ENCODE assay signal across 15 cellular contexts in the genomic region with DNA sequence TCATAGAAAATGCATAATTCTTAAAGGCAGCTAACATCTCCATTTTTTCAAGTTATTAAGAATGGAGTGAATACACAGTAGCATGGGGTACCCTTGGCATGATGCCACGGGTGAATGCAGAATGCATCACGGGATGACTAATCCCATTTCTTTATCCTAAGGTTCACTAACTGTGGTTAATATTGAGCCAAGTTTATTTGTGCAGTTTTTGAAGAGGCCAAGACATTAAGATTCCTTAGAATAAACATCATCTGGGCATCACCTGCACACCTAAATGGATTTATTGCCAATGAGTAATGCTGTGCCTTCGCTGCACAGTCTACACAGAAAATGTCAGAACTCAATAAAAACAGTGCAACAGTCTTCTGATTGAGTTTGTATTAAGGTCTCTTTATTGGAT.
A peak's percentile ranks its signal among the peaks of the same experiment; 100 is the strongest.
DNase-seq lines count a peak whose midpoint lies in the region; ATAC-seq and TF ChIP-seq lines count a peak whose summit lies in the region.
"Had no signal": no experiment of that assay in that cellular context is flagged by ENCODE, and none has a peak within 500 bp of the region (broad histone marks: within the 10 kb centered on the region; RNA-seq: fewer than 3 reads in every experiment).

No MANE protein-coding gene starts in this region.

- POLR2A ChIA-PET in A673 (lab: Charles Lee; ENCODE audit: low non-redundant PET) (no interaction called here), RWPE1 (lab: Yijun Ruan, JAX; ENCODE audit: low non-redundant PET) (no interaction called here)

- H3K4me1 Mint-ChIP-seq in stimulated activated naive B cell treated with anti-CD40 and anti-IgM and Interleukin-4, amounts not matched to agents 10 μg/mL and 1 μg/mL and 100 μg/mL, for 72 hours, result no peaks in the 10 kb centered on the region
- H3K4me1 Mint-ChIP-seq: B cell had no signal

- no peak overlapping the region for H3K4me3 ChIP-seq in A673 (ENCODE audit: low read depth, low read length, poor library complexity, severe bottlenecking)
- H3K4me3 ChIP-seq in HFF-Myc (replicated peaks; ENCODE audit: low read depth, low read length), result no peak overlapping the region
- H3K4me3 ChIP-seq in fibroblast of pulmonary artery (replicated peaks; ENCODE audit: low read depth, low read length), result no peak overlapping the region
- H3K4me3 ChIP-seq in heart right ventricle, result no peak overlapping the region
- H3K4me3 ChIP-seq: mucosa of descending colon, thyroid gland had no signal

- no peaks in the 10 kb centered on the region for H3K9me3 Mint-ChIP-seq in stimulated activated naive B cell treated with anti-CD40 and anti-IgM and Interleukin-4, amounts not matched to agents 10 μg/mL and 1 μg/mL and 100 μg/mL, for 72 hours
- H3K9me3 Mint-ChIP-seq: H9 had no signal

- no peaks in the 10 kb centered on the region for H3K36me3 ChIP-seq in A673 (ENCODE audit: insufficient read depth, low read length, poor library complexity, severe bottlenecking)
- no peaks in the 10 kb centered on the region for H3K36me3 ChIP-seq in heart right ventricle
- H3K36me3 ChIP-seq: thyroid gland had no signal

- H3K27me3 ChIP-seq in A673 (replicated peaks; ENCODE audit: insufficient read depth, low read depth, low read length, poor library complexity) (no peaks in the 10 kb centered on the region), heart right ventricle (no peaks in the 10 kb centered on the region)
- H3K27me3 ChIP-seq: thyroid gland had no signal

- intact Hi-C loops in A673 (cut with micrococcal nuclease; ENCODE audit: unreplicated experiment) (no loop called here), heart right ventricle (cut with DNase I) (no loop called here)

- 73 to 74% methylated on average over 3 of the region's 3 CpGs for WGBS in heart right ventricle, 2 donors

- CTCF ChIA-PET in A673 (lab: Charles Lee) (no interaction called here), RWPE1 (lab: Yijun Ruan, JAX) (no interaction called here)

- no peak overlapping the region for H3K4me3 Mint-ChIP-seq in stimulated activated naive B cell treated with anti-CD40 and anti-IgM and Interleukin-4, amounts not matched to agents 10 μg/mL and 1 μg/mL and 100 μg/mL, for 72 hours
- H3K4me3 Mint-ChIP-seq: B cell, H9 had no signal

- no peak overlapping the region for H3K27ac Mint-ChIP-seq in stimulated activated naive B cell treated with anti-CD40 and anti-IgM and Interleukin-4, amounts not matched to agents 10 μg/mL and 1 μg/mL and 100 μg/mL, for 72 hours
- H3K27ac Mint-ChIP-seq: B cell had no signal

- DNase-seq in A673 (ENCODE audit: low spot score), result peak; percentile 73
- DNase-seq in HFF-Myc (ENCODE audit: extremely low read depth, low read depth), result peak; percentile 70
- peak; percentile 70 for DNase-seq in RWPE1 (ENCODE audit: low spot score)
- DNase-seq in fibroblast of pulmonary artery (ENCODE audit: low read depth), result peak; percentile 69
- no peak for DNase-seq in heart right ventricle
- DNase-seq in SKM-1 (lab: John Stamatoyannopoulos, UW; ENCODE audit: unreplicated experiment), result no peak
- DNase-seq in NCI-H524 treated with DMSO at 0.1 percent for 48 hours (lab: John Stamatoyannopoulos, UW), result no peak
- DNase-seq in stimulated activated naive B cell treated with anti-CD40 and anti-IgM and Interleukin-4, amounts not matched to agents 10 μg/mL and 1 μg/mL and 100 μg/mL, for 72 hours, result no peak
- DNase-seq: activated CD4-positive, alpha-beta T cell treated with anti-CD3 and anti-CD28 coated beads, Interleukin-2, amount 50 U/mL, for 1 hour; activated gamma-delta T cell treated with Interleukin-2 at 50 U/mL for 16 hours; H9; Kasumi-1; mucosa of descending colon had no signal

- no TSS peak for BruUV-seq in A673 (replicated peaks; lab: Mats Ljungman, UMichigan)

- no peaks in the 10 kb centered on the region for H3K27me3 Mint-ChIP-seq in stimulated activated naive B cell treated with anti-CD40 and anti-IgM and Interleukin-4, amounts not matched to agents 10 μg/mL and 1 μg/mL and 100 μg/mL, for 72 hours
- H3K27me3 Mint-ChIP-seq: B cell had no signal

- H3K4me1 ChIP-seq in A673 (ENCODE audit: insufficient read depth, low read length, poor library complexity, severe bottlenecking) (peaks cover 13% of the 10 kb centered on the region), heart right ventricle (no peaks in the 10 kb centered on the region)
- H3K4me1 ChIP-seq: thyroid gland had no signal

- TF ChIP-seq CTCF in A673 (conservative IDR thresholded peaks at IDR 0.05; ENCODE audit: low read depth, low read length) (no peak), HFF-Myc (IDR thresholded peaks at IDR 0.05; ENCODE audit: low read depth, low read length, missing control alignments) (no peak), RWPE1 (conservative IDR thresholded peaks at IDR 0.05; ENCODE audit: low read depth) (no peak), fibroblast of pulmonary artery (IDR thresholded peaks at IDR 0.05; ENCODE audit: low read length, missing control alignments) (no peak), heart right ventricle (IDR thresholded peaks at IDR 0.05) (no peak)

- H3K27ac ChIP-seq in A673 (ENCODE audit: low read depth, low read length, poor library complexity, severe bottlenecking), result no peak overlapping the region
- H3K27ac ChIP-seq in RWPE1, result no peak overlapping the region
- no peak overlapping the region for H3K27ac ChIP-seq in heart right ventricle
- H3K27ac ChIP-seq: thyroid gland had no signal

- H3K36me3 Mint-ChIP-seq in stimulated activated naive B cell treated with anti-CD40 and anti-IgM and Interleukin-4, amounts not matched to agents 10 μg/mL and 1 μg/mL and 100 μg/mL, for 72 hours, result no peaks in the 10 kb centered on the region

- ATAC-seq in heart right ventricle, result no peak
- no peak for ATAC-seq in stimulated activated naive B cell treated with anti-CD40 and anti-IgM and Interleukin-4, amounts not matched to agents 10 μg/mL and 1 μg/mL and 100 μg/mL, for 72 hours (replicated peaks)
- ATAC-seq: mucosa of descending colon had no signal

- no peaks in the 10 kb centered on the region for H3K9me3 ChIP-seq in A673 (ENCODE audit: low read depth, low read length, poor library complexity, severe bottlenecking)
- H3K9me3 ChIP-seq in heart right ventricle, result peaks cover 0 to 3% (median 0%) of the 10 kb centered on the region in 11 donors
- H3K9me3 ChIP-seq: mucosa of descending colon, thyroid gland had no signal

Comparison
In these comparisons a context has a peak if more than half of its experiments do, and no peak if none do; other contexts are left out.
1. DNase-seq: peak in A673 (single experiment), HFF-Myc (single experiment), RWPE1 (single experiment) and fibroblast of pulmonary artery (single experiment); none in heart right ventricle (0 of 2), SKM-1 (single experiment), NCI-H524 treated with DMSO at 0.1 percent for 48 hours (single experiment) and stimulated activated naive B cell treated with anti-CD40 and anti-IgM and Interleukin-4, amounts not matched to agents 10 μg/mL and 1 μg/mL and 100 μg/mL, for 72 hours (single experiment).